Comparison of ENCODE assay signal across 9 cellular contexts in genomic region chr3:179421500-179421899, GRCh38. TPM values are rescaled to one million over a fixed set of nuclear protein-coding genes. Genes with fewer than 3 reads are reported as not detected.
A peak's percentile ranks its signal among the peaks of the same experiment; 100 is the strongest.
DNase-seq lines count a peak whose midpoint lies in the region; ATAC-seq and TF ChIP-seq lines count a peak whose summit lies in the region.
"Had no signal": no experiment of that assay in that cellular context is flagged by ENCODE, and none has a peak within 500 bp of the region (broad histone marks: within the 10 kb centered on the region; RNA-seq: fewer than 3 reads in every experiment).

No MANE protein-coding gene starts in this region.

- H3K4me1 Mint-ChIP-seq in natural killer cell treated with Interleukin-12 subunit alpha and Interleukin-12 subunit beta and Interleukin-15 and Interleukin-18, amount 100 ng/mL, for 72 hours (ENCODE audit: low read depth in 2 of 2), result no peaks in the 10 kb centered on the region

- DNase-seq in GM03348 (ENCODE audit: low spot score) (peak; percentile 55), Peyer's patch (no peak), foreskin fibroblast (peak; percentile 16 to 68), renal cortical epithelial cell (ENCODE audit: low read depth) (peak; percentile 51), DMS153 (lab: John Stamatoyannopoulos, UW) (no peak)
- no peak for DNase-seq in natural killer cell treated with Interleukin-12 subunit alpha and Interleukin-12 subunit beta and Interleukin-15 and Interleukin-18, amount 100 ng/mL, for 72 hours (ENCODE audit: low spot score)
- DNase-seq: ovary had no signal

- H3K27me3 Mint-ChIP-seq in natural killer cell treated with Interleukin-12 subunit alpha and Interleukin-12 subunit beta and Interleukin-15 and Interleukin-18, amount 100 ng/mL, for 72 hours, result peaks cover 0 to 2% of the 10 kb centered on the region in 2 donors

- peak in 4 of 6 experiments; percentile 14 to 28 (median 26) for TF ChIP-seq CTCF in Peyer's patch (IDR thresholded peaks at IDR 0.05)
- TF ChIP-seq CTCF in foreskin fibroblast (IDR thresholded peaks at IDR 0.05; ENCODE audit: low read depth, low read length), result peak; percentile 45

- peaks cover 0 to 10% (median 0%) of the 10 kb centered on the region in 3 donors for H3K36me3 ChIP-seq in Peyer's patch
- H3K36me3 ChIP-seq: ovary had no signal

- H3K4me3 ChIP-seq in Peyer's patch, result no peak overlapping the region
- H3K4me3 ChIP-seq in foreskin fibroblast (ENCODE audit: low read depth in 1 of 2, low read length in 2 of 2), result no peak overlapping the region
- H3K4me3 ChIP-seq: ovary had no signal

- no peak overlapping the region for H3K27ac ChIP-seq in Peyer's patch
- H3K27ac ChIP-seq: ovary had no signal

- no peak for TF ChIP-seq POLR2A in Peyer's patch (IDR thresholded peaks at IDR 0.05)

- no peak for ATAC-seq in natural killer cell treated with Interleukin-12 subunit alpha and Interleukin-12 subunit beta and Interleukin-15 and Interleukin-18, amount 100 ng/mL, for 72 hours
- ATAC-seq in GM19463 (IDR thresholded peaks at IDR 0.05; ENCODE audit: unreplicated experiment) (no peak), GM18519 (IDR thresholded peaks at IDR 0.05; ENCODE audit: low FRiP score, unreplicated experiment) (no peak)

- H3K36me3 Mint-ChIP-seq in natural killer cell treated with Interleukin-12 subunit alpha and Interleukin-12 subunit beta and Interleukin-15 and Interleukin-18, amount 100 ng/mL, for 72 hours, result no peaks in the 10 kb centered on the region

- no peaks in the 10 kb centered on the region for H3K9me3 Mint-ChIP-seq in natural killer cell treated with Interleukin-12 subunit alpha and Interleukin-12 subunit beta and Interleukin-15 and Interleukin-18, amount 100 ng/mL, for 72 hours

- H3K27ac Mint-ChIP-seq in natural killer cell treated with Interleukin-12 subunit alpha and Interleukin-12 subunit beta and Interleukin-15 and Interleukin-18, amount 100 ng/mL, for 72 hours, result no peak overlapping the region

- H3K4me3 Mint-ChIP-seq in natural killer cell treated with Interleukin-12 subunit alpha and Interleukin-12 subunit beta and Interleukin-15 and Interleukin-18, amount 100 ng/mL, for 72 hours, result no peak overlapping the region

- no peaks in the 10 kb centered on the region for H3K4me1 ChIP-seq in Peyer's patch

- no peaks in the 10 kb centered on the region for H3K9me3 ChIP-seq in Peyer's patch
- H3K9me3 ChIP-seq: ovary had no signal

- no peaks in the 10 kb centered on the region for H3K27me3 ChIP-seq in Peyer's patch
- H3K27me3 ChIP-seq: ovary had no signal

RNA-seq across cellular contexts. Expression of gene GNB4, which starts 29.8 kb away (rescaled TPM):
- 10 to 100 TPM in 1 of 4 donors, 1 to 10 TPM in 3; 4.6 to 29.7 (median 4.8) TPM for total RNA-seq in Peyer's patch
- 42.0 and 51.1 TPM in 2 replicates for total RNA-seq in renal cortical epithelial cell
- total RNA-seq in natural killer cell treated with Interleukin-12 subunit alpha and Interleukin-12 subunit beta and Interleukin-15 and Interleukin-18, amount 100 ng/mL, for 72 hours, result 1 to 10 TPM; 7.2 TPM

Comparison
In these comparisons a context has a peak if more than half of its experiments do, and no peak if none do; other contexts are left out.
1. DNase-seq: peak in GM03348 (single experiment), foreskin fibroblast (2 of 2) and renal cortical epithelial cell (single experiment); none in Peyer's patch (0 of 3), natural killer cell treated with Interleukin-12 subunit alpha and Interleukin-12 subunit beta and Interleukin-15 and Interleukin-18, amount 100 ng/mL, for 72 hours (single experiment) and DMS153 (single experiment).